In the genomic region with DNA sequence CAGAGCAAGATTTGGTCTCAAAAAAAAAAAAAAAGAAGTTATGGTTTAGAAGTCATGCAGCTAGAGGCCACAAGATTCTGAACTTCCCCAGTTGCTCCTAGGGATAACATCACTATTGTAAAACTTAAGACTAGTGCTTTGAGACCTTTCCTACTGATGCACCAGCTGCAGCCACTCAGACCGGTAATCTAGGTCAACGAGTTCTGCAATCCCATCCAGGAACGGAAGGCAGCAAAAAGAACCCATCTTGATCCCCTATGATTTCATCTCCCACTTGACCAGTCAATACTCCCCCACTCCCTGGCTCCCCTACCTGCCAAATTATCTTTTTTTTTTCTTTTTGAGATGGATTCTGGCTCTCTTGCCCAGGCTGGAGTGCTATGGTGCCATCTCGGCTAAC, we compare ENCODE assay signal across 1 cellular context.
TF ChIP-seq lines count a peak whose summit lies in the region.

No MANE protein-coding gene starts in this region.

TF ChIP-seq in H1, 55 proteins besides CTCF, POLR2A, EP300 and RAD21:
- TF ChIP-seq POU5F1 (IDR thresholded peaks at IDR 0.05; ENCODE audit: low read depth, low read length) (no peak), BACH1 (IDR thresholded peaks at IDR 0.05; ENCODE audit: low read length) (no peak), BCL11A (IDR thresholded peaks at IDR 0.05; ENCODE audit: low read depth in 2 of 2, low read length in 2 of 2) (no peak), NRF1 (IDR thresholded peaks at IDR 0.05; ENCODE audit: low read depth, low read length) (no peak), RFX5 (IDR thresholded peaks at IDR 0.05; ENCODE audit: borderline replicate concordance, low read depth, low read length) (no peak), SP4 (IDR thresholded peaks at IDR 0.05; ENCODE audit: low read length) (no peak), CTBP2 (IDR thresholded peaks at IDR 0.05; ENCODE audit: borderline replicate concordance, insufficient read depth, insufficient read length, low read length) (no peak)
